Comparison of ENCODE assay signal across 1 cellular context in the genomic region with DNA sequence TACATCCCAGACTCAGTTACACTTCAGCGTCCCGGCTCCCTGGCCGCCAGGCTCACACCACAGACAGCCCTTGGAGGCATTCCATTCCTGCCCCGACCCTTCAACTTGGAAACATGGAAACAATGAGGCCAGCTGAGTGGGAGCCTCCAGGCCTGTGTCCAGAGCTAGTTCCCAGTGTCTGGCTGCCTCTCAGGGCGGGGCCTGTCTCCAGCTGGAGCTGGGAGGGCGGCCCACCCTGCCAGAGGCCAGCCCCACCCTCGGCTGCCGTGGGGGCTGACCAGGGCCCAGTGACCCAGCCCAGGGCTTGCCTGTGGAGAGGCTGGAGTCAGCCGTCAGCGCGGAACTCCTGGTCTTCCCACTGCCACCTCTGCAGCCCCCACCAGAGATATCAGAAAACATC.
TF ChIP-seq lines count a peak whose summit lies in the region.

No MANE protein-coding gene starts in this region.

TF ChIP-seq in SK-N-SH treated with all-trans-retinoic acid at 6 μM for 48 hours, 23 proteins besides CTCF, POLR2A, EP300 and RAD21 (continued from another document):
- TF ChIP-seq ZFP30 (CRISPR knock-in tag; IDR thresholded peaks at IDR 0.05) (no peak), SNAI2 (CRISPR knock-in tag; IDR thresholded peaks at IDR 0.05) (no peak), GLIS3 (CRISPR knock-in tag; IDR thresholded peaks at IDR 0.05) (no peak), RARB (CRISPR knock-in tag; IDR thresholded peaks at IDR 0.05) (no peak), ESRRG (CRISPR knock-in tag; IDR thresholded peaks at IDR 0.05) (no peak), TOX (CRISPR knock-in tag; IDR thresholded peaks at IDR 0.05; ENCODE audit: borderline replicate concordance) (no peak)
- TF ChIP-seq, protein P1, sequence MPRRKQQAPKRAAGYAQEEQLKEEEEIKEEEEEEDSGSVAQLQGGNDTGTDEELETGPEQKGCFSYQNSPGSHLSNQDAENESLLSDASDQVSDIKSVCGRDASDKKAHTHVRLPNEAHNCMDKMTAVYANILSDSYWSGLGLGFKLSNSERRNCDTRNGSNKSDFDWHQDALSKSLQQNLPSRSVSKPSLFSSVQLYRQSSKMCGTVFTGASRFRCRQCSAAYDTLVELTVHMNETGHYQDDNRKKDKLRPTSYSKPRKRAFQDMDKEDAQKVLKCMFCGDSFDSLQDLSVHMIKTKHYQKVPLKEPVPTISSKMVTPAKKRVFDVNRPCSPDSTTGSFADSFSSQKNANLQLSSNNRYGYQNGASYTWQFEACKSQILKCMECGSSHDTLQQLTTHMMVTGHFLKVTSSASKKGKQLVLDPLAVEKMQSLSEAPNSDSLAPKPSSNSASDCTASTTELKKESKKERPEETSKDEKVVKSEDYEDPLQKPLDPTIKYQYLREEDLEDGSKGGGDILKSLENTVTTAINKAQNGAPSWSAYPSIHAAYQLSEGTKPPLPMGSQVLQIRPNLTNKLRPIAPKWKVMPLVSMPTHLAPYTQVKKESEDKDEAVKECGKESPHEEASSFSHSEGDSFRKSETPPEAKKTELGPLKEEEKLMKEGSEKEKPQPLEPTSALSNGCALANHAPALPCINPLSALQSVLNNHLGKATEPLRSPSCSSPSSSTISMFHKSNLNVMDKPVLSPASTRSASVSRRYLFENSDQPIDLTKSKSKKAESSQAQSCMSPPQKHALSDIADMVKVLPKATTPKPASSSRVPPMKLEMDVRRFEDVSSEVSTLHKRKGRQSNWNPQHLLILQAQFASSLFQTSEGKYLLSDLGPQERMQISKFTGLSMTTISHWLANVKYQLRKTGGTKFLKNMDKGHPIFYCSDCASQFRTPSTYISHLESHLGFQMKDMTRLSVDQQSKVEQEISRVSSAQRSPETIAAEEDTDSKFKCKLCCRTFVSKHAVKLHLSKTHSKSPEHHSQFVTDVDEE (CRISPR knock-in tag; IDR thresholded peaks at IDR 0.05): no peak
- TF ChIP-seq, protein P2, sequence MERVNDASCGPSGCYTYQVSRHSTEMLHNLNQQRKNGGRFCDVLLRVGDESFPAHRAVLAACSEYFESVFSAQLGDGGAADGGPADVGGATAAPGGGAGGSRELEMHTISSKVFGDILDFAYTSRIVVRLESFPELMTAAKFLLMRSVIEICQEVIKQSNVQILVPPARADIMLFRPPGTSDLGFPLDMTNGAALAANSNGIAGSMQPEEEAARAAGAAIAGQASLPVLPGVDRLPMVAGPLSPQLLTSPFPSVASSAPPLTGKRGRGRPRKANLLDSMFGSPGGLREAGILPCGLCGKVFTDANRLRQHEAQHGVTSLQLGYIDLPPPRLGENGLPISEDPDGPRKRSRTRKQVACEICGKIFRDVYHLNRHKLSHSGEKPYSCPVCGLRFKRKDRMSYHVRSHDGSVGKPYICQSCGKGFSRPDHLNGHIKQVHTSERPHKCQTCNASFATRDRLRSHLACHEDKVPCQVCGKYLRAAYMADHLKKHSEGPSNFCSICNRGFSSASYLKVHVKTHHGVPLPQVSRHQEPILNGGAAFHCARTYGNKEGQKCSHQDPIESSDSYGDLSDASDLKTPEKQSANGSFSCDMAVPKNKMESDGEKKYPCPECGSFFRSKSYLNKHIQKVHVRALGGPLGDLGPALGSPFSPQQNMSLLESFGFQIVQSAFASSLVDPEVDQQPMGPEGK (CRISPR knock-in tag; IDR thresholded peaks at IDR 0.05; ENCODE audit: borderline replicate concordance): no peak
